8 cellular contexts compared by ENCODE assay signal in the genomic region with DNA sequence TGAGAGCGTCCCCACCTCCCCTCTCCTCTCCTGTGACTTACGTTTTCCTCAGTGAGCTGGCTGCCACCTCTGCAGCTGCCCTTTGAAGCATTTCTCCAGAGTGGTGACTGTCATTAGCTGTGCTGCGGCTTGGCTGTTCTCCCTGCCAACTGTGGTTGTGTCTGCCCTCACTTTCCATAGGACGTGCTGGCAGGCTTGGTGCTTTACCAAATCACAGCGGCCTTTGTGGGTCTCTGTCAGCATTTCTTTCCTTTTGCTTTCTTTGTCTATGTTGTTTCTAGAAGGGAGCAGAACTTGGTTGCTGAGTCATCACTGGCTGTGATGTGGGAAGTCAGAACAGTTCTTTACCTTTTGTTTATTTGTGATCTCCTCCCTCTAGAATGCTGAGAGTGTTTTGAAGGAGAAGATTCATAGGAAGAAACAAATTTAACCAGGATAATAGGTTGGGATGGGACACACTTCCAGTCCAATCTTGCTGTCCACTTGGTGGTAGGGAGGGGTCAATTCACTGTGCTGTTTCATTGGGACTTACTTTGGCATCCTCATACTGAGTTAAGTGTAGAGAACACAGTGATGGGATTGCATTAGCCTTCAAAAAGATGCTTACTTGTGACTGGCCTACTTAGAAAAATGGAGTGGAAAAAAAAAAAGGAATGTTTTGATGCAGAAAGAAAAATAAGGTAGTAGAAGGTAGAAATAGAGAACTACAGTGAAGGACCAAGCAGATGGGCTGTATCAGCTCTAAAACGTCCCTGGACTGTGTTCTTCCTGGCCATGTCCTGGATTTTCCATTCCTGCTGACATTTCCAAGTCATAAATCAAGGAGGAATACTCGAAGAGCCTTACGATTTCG.
DNase-seq lines count a peak whose midpoint lies in the region; ATAC-seq and TF ChIP-seq lines count a peak whose summit lies in the region.

No MANE protein-coding gene starts in this region.

- intact Hi-C loops in right cardiac atrium (cut with DNase I) = no loop called here

- no peaks in the 10 kb centered on the region for H3K9me3 ChIP-seq in right cardiac atrium (ENCODE audit: control insufficient read depth, low read length)

- CTCF ChIA-PET in activated CD8-positive, alpha-beta memory T cell treated with anti-CD3 and anti-CD28 coated beads, Interleukin-2, amount 10 ng/mL, durations not matched to agents 7 days and 5 days (lab: Charles Lee) = no interaction called here

- ATAC-seq in activated CD8-positive, alpha-beta memory T cell treated with anti-CD3 and anti-CD28 coated beads, Interleukin-2, amount 10 ng/mL, durations not matched to agents 7 days and 5 days = peak; percentile 27
- ATAC-seq in right cardiac atrium (peak; percentile 63 to 75), GM18502 (IDR thresholded peaks at IDR 0.05; ENCODE audit: poor library complexity, unreplicated experiment) (no peak)

- H3K27ac Mint-ChIP-seq in activated CD8-positive, alpha-beta memory T cell treated with anti-CD3 and anti-CD28 coated beads, Interleukin-2, amount 10 ng/mL, durations not matched to agents 7 days and 5 days = no peak overlapping the region
- no peak overlapping the region for H3K27ac Mint-ChIP-seq in endothelial cell (ENCODE audit: unreplicated experiment)

- H3K4me3 ChIP-seq in Jurkat, Clone E6-1 (ENCODE audit: low read length) = no peak overlapping the region
- H3K4me3 ChIP-seq in right cardiac atrium (ENCODE audit: low read length) = no peak overlapping the region

- WGBS in right cardiac atrium = 40% methylated on average over 9 of the region's 9 CpGs

- H3K9me3 Mint-ChIP-seq in activated CD8-positive, alpha-beta memory T cell treated with anti-CD3 and anti-CD28 coated beads, Interleukin-2, amount 10 ng/mL, durations not matched to agents 7 days and 5 days (ENCODE audit: low read depth) = no peaks in the 10 kb centered on the region
- no peaks in the 10 kb centered on the region for H3K9me3 Mint-ChIP-seq in endothelial cell (ENCODE audit: unreplicated experiment)

- H3K4me3 Mint-ChIP-seq in activated CD8-positive, alpha-beta memory T cell treated with anti-CD3 and anti-CD28 coated beads, Interleukin-2, amount 10 ng/mL, durations not matched to agents 7 days and 5 days = no peak overlapping the region
- no peak overlapping the region for H3K4me3 Mint-ChIP-seq in endothelial cell (ENCODE audit: unreplicated experiment)

- peaks cover 20% of the 10 kb centered on the region for H3K4me1 Mint-ChIP-seq in activated CD8-positive, alpha-beta memory T cell treated with anti-CD3 and anti-CD28 coated beads, Interleukin-2, amount 10 ng/mL, durations not matched to agents 7 days and 5 days
- peaks cover 8% of the 10 kb centered on the region for H3K4me1 Mint-ChIP-seq in endothelial cell (ENCODE audit: unreplicated experiment)

- H3K36me3 Mint-ChIP-seq in activated CD8-positive, alpha-beta memory T cell treated with anti-CD3 and anti-CD28 coated beads, Interleukin-2, amount 10 ng/mL, durations not matched to agents 7 days and 5 days = no peaks in the 10 kb centered on the region
- no peaks in the 10 kb centered on the region for H3K36me3 Mint-ChIP-seq in endothelial cell (ENCODE audit: low read depth, unreplicated experiment)

- no peaks in the 10 kb centered on the region for H3K27me3 ChIP-seq in right cardiac atrium (ENCODE audit: control insufficient read depth, insufficient read depth)

- TF ChIP-seq CTCF in endothelial cell (IDR thresholded peaks at IDR 0.05; ENCODE audit: unreplicated experiment) = no peak

- peak; percentile 70 for DNase-seq in Jurkat, Clone E6-1 (ENCODE audit: low read depth, low spot score)
- DNase-seq in activated CD8-positive, alpha-beta memory T cell treated with anti-CD3 and anti-CD28 coated beads, Interleukin-2, amount 10 ng/mL, durations not matched to agents 7 days and 5 days = peak; percentile 45
- DNase-seq in right cardiac atrium (peak in 2 of 3 donors; percentile 28 to 56), endothelial cell (ENCODE audit: low spot score) (no peak), ureter (ENCODE audit: low spot score) (no peak), NCI-H1048 (lab: John Stamatoyannopoulos, UW) (no peak)
- peak; percentile 21 for DNase-seq in stimulated activated CD4-positive, alpha-beta T cell treated with anti-CD3 and anti-CD28 coated beads, Interleukin-4, amount 100 ng/mL, for 24 hours

- H3K27me3 Mint-ChIP-seq in activated CD8-positive, alpha-beta memory T cell treated with anti-CD3 and anti-CD28 coated beads, Interleukin-2, amount 10 ng/mL, durations not matched to agents 7 days and 5 days = peaks cover 31% of the 10 kb centered on the region
- H3K27me3 Mint-ChIP-seq in endothelial cell (ENCODE audit: unreplicated experiment) = no peaks in the 10 kb centered on the region

- H3K27ac ChIP-seq in right cardiac atrium (ENCODE audit: low read length) = peak overlapping the region; percentile 36

- no peaks in the 10 kb centered on the region for H3K4me1 ChIP-seq in right cardiac atrium (ENCODE audit: control insufficient read depth, insufficient read depth, low read length)

Comparison
In these comparisons a context has a peak if more than half of its experiments do, and no peak if none do; other contexts are left out.
1. DNase-seq: peak in Jurkat, Clone E6-1 (single experiment), activated CD8-positive, alpha-beta memory T cell treated with anti-CD3 and anti-CD28 coated beads, Interleukin-2, amount 10 ng/mL, durations not matched to agents 7 days and 5 days (single experiment), right cardiac atrium (2 of 3) and stimulated activated CD4-positive, alpha-beta T cell treated with anti-CD3 and anti-CD28 coated beads, Interleukin-4, amount 100 ng/mL, for 24 hours (single experiment); none in endothelial cell (single experiment), ureter (single experiment) and NCI-H1048 (single experiment).